Comparison of ENCODE assay signal across 27 cellular contexts in the genomic region with DNA sequence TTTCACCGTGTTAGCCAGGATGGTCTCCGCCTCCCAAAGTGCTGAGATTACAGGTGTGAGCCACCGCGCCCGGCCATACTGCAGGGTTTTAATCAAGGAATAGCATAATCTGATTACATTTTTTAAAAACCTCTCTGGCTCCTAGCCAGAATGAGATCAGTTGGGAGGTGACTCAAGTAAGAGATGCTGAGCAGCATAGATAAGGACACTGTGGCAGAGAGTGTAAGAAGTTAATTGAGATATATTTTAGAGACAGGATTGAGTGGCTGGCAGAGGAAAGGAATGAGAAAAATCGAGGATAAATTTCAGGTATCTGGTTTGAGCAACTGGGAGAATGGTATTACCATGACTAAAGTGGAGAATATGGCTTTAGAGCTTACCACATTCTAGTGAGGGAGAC.
"Had no signal": no experiment of that assay in that cellular context is flagged by ENCODE, and none has a peak within 500 bp of the region (broad histone marks: within the 10 kb centered on the region; RNA-seq: fewer than 3 reads in every experiment).

No MANE protein-coding gene starts in this region.

- H3K27ac Mint-ChIP-seq: activated CD8-positive, alpha-beta T cell treated with anti-CD3 and anti-CD28 coated beads, Interleukin-2, amount 10 ng/mL, durations not matched to agents 7 days and 5 days; brain; WTC11 had no signal

- H3K9me3 Mint-ChIP-seq: central memory CD8-positive, alpha-beta T cell had no signal

- H3K4me3 Mint-ChIP-seq: activated CD8-positive, alpha-beta T cell treated with anti-CD3 and anti-CD28 coated beads, Interleukin-2, amount 10 ng/mL, durations not matched to agents 7 days and 5 days; brain; central memory CD8-positive, alpha-beta T cell; WTC11 had no signal

- H3K4me2 ChIP-seq: KMS-11 had no signal

- H3K9me3 ChIP-seq: ascending aorta, MG63, SJSA1 had no signal

- ATAC-seq: activated CD8-positive, alpha-beta T cell treated with anti-CD3 and anti-CD28 coated beads, Interleukin-2, amount 10 ng/mL, durations not matched to agents 7 days and 5 days; PC-3; SK-N-SH treated with all-trans-retinoic acid at 6 μM for 48 hours; WTC11 had no signal

- H3K4me1 Mint-ChIP-seq: brain; central memory CD8-positive, alpha-beta T cell; WTC11 had no signal

- H3K27me3 Mint-ChIP-seq: brain; central memory CD8-positive, alpha-beta T cell had no signal

- H3K27me3 ChIP-seq: ascending aorta, MG63, SJSA1 had no signal

- H3K4me3 ChIP-seq: ascending aorta, MG63, SJSA1 had no signal

- H3K36me3 ChIP-seq: MG63, SJSA1 had no signal

- H3K9ac ChIP-seq: KMS-11 had no signal

- H3K27ac ChIP-seq: ascending aorta, KMS-11, SJSA1 had no signal

- DNase-seq: activated CD4-positive, alpha-beta T cell treated with anti-CD3 and anti-CD28 coated beads for 48 hours; activated CD4-positive, alpha-beta T cell treated with anti-CD3 and anti-CD28 coated beads, Interleukin-2, amount 50 U/mL, for 4 hours; activated CD4-positive, CD25-positive, alpha-beta regulatory T cell treated with anti-CD3 and anti-CD28 coated beads, Interleukin-2, amount 50 U/mL, for 72 hours; activated CD8-positive, alpha-beta memory T cell treated with anti-CD3 and anti-CD28 coated beads, Interleukin-2, amount 50 U/mL, for 48 hours; activated CD8-positive, alpha-beta T cell treated with anti-CD3 and anti-CD28 coated beads, Interleukin-2, amount 10 ng/mL, durations not matched to agents 7 days and 5 days; activated naive CD4-positive, alpha-beta T cell treated with anti-CD3 and anti-CD28 coated beads, Interleukin-2, amount 50 U/mL, for 16 hours; activated T-cell treated with anti-CD3 and anti-CD28 coated beads, Interleukin-2, amount 50 U/mL, for 1 hour; amniotic stem cell; MG63; MV-4-11; NCI-H1092 treated with DMSO at 0.1 percent for 48 hours; NCI-H1436; NCI-H1694 treated with DMSO at 0.1 percent for 48 hours; NCI-H2029 treated with DMSO at 0.1 percent for 48 hours; NCI-H345; NCI-H510A; NCI-H526 treated with DMSO at 0.1 percent for 48 hours; PC-3; SHP77; SW 1271 had no signal

- H3K4me1 ChIP-seq: ascending aorta had no signal
